Comparison of ENCODE assay signal across 24 cellular contexts in genomic region chr5:5192681-5193080, GRCh38. TPM values are rescaled to one million over a fixed set of nuclear protein-coding genes. Genes with fewer than 3 reads are reported as not detected.
"Had no signal": no experiment of that assay in that cellular context is flagged by ENCODE, and none has a peak within 500 bp of the region (broad histone marks: within the 10 kb centered on the region; RNA-seq: fewer than 3 reads in every experiment).

No MANE protein-coding gene starts in this region.

- H3K27ac ChIP-seq: coronary artery, esophagus squamous epithelium, foreskin keratinocyte, heart left ventricle, lower lobe of right lung, neural progenitor cell, ovary, sigmoid colon, upper lobe of left lung had no signal

- H3K4me1 Mint-ChIP-seq: naive B cell; neural progenitor cell; stimulated activated naive CD8-positive, alpha-beta T cell treated with anti-CD3 and anti-CD28 coated beads, Interleukin-15, amount 100 ng/mL, for 72 hours had no signal

- H3K27me3 Mint-ChIP-seq: naive B cell; stimulated activated naive CD8-positive, alpha-beta T cell treated with anti-CD3 and anti-CD28 coated beads, Interleukin-15, amount 100 ng/mL, for 72 hours had no signal

- H3K27me3 ChIP-seq: body of pancreas, foreskin keratinocyte, neural progenitor cell, ovary, sigmoid colon, upper lobe of left lung had no signal

- H3K4me3 ChIP-seq: body of pancreas, coronary artery, esophagus squamous epithelium, heart left ventricle, lower lobe of right lung, neural progenitor cell, ovary, sigmoid colon, upper lobe of left lung had no signal

- DNase-seq: activated CD4-positive, alpha-beta T cell treated with anti-CD3 and anti-CD28 coated beads for 48 hours; activated CD8-positive, alpha-beta T cell treated with anti-CD3 and anti-CD28 coated beads for 36 hours; activated gamma-delta T cell; activated T-cell treated with anti-CD3 and anti-CD28 coated beads, Interleukin-2, amount 50 U/mL, for 48 hours; amniotic stem cell; body of pancreas; central memory CD4-positive, alpha-beta T cell; esophagus squamous epithelium; foreskin keratinocyte; heart left ventricle; left cardiac atrium; lower lobe of right lung; naive B cell; ovary; sigmoid colon; stimulated activated CD4-positive, alpha-beta T cell treated with anti-CD3 and anti-CD28 coated beads, Interleukin-1b, Interleukin-23, amount 100 ng/mL, for 48 hours; stimulated activated naive CD8-positive, alpha-beta T cell treated with anti-CD3 and anti-CD28 coated beads, Interleukin-15, amount 100 ng/mL, for 72 hours; T-helper 1 cell; upper lobe of left lung had no signal

- H3K4me1 ChIP-seq: esophagus squamous epithelium, foreskin keratinocyte, heart left ventricle, lower lobe of right lung, neural progenitor cell, sigmoid colon, upper lobe of left lung had no signal

- H3K36me3 ChIP-seq: esophagus squamous epithelium, heart left ventricle, lower lobe of right lung, neural progenitor cell, sigmoid colon, upper lobe of left lung had no signal

- H3K9me3 Mint-ChIP-seq: activated CD8-positive, alpha-beta T cell treated with anti-CD3 and anti-CD28 coated beads for 36 hours; stimulated activated naive CD8-positive, alpha-beta T cell treated with anti-CD3 and anti-CD28 coated beads, Interleukin-15, amount 100 ng/mL, for 72 hours had no signal

- H3K9me3 ChIP-seq: body of pancreas, esophagus squamous epithelium, heart left ventricle, lower lobe of right lung, ovary, sigmoid colon, upper lobe of left lung had no signal

- H3K4me3 Mint-ChIP-seq: activated CD8-positive, alpha-beta T cell treated with anti-CD3 and anti-CD28 coated beads for 36 hours; neural progenitor cell; stimulated activated naive CD8-positive, alpha-beta T cell treated with anti-CD3 and anti-CD28 coated beads, Interleukin-15, amount 100 ng/mL, for 72 hours had no signal

- H3K27ac Mint-ChIP-seq: activated CD8-positive, alpha-beta T cell treated with anti-CD3 and anti-CD28 coated beads for 36 hours; activated naive CD4-positive, alpha-beta T cell treated with anti-CD3 and anti-CD28 coated beads, Interleukin-2, amount 50 U/mL, for 72 hours; naive B cell; neural progenitor cell; stimulated activated naive CD8-positive, alpha-beta T cell treated with anti-CD3 and anti-CD28 coated beads, Interleukin-15, amount 100 ng/mL, for 72 hours had no signal

- H3K9ac ChIP-seq: neural progenitor cell had no signal

- H3K36me3 Mint-ChIP-seq: activated naive CD4-positive, alpha-beta T cell treated with anti-CD3 and anti-CD28 coated beads, Interleukin-2, amount 50 U/mL, for 72 hours; naive B cell had no signal

RNA-seq across cellular contexts. Expression of gene ADAMTS16, which starts 52.6 kb away (rescaled TPM):
- total RNA-seq: activated CD8-positive, alpha-beta T cell treated with anti-CD3 and anti-CD28 coated beads for 36 hours; activated naive CD4-positive, alpha-beta T cell treated with anti-CD3 and anti-CD28 coated beads, Interleukin-2, amount 50 U/mL, for 72 hours; endothelial cell of umbilical vein; foreskin keratinocyte; mononuclear cell had no signal
- polyA plus RNA-seq: endothelial cell of umbilical vein, foreskin keratinocyte, heart left ventricle had no signal
